ENCODE assay signal across 20 cellular contexts in genomic region chr19:42038675-42039074, GRCh38. TPM values are rescaled to one million over a fixed set of nuclear protein-coding genes. Genes with fewer than 3 reads are reported as not detected.
DNase-seq lines count a peak whose midpoint lies in the region; ATAC-seq, FAIRE-seq and TF ChIP-seq lines count a peak whose summit lies in the region.
"Had no signal": no experiment of that assay in that cellular context is flagged by ENCODE, and none has a peak within 500 bp of the region (broad histone marks: within the 10 kb centered on the region; RNA-seq: fewer than 3 reads in every experiment).

No MANE protein-coding gene starts in this region.

- no peak for DNase-seq in HTR-8/SVneo (ENCODE audit: insufficient read length, low spot score)
- DNase-seq in NCI-H510A (lab: John Stamatoyannopoulos, UW) = peak; percentile 72
- DNase-seq in Right ventricle myocardium inferior (ENCODE audit: missing footprints) = no peak
- DNase-seq in pons (ENCODE audit: low spot score) = peak; percentile 7
- no peak for DNase-seq in activated CD4-positive, alpha-beta T cell treated with anti-CD3 and anti-CD28 coated beads, Interleukin-2, amount 10 ng/mL, durations not matched to agents 7 days and 5 days
- DNase-seq in lower lobe of right lung = no peak
- no peak for DNase-seq in lower leg skin (ENCODE audit: low spot score in 2 of 2)
- DNase-seq in stimulated activated effector memory CD8-positive, alpha-beta T cell treated with anti-CD3 and anti-CD28 coated beads, Interleukin-12 subunit alpha, Interleukin-12 subunit beta, amount 100 ng/mL, for 72 hours (ENCODE audit: low spot score in 2 of 2) = no peak
- DNase-seq: activated CD8-positive, alpha-beta memory T cell treated with anti-CD3 and anti-CD28 coated beads, Interleukin-2, amount 10 ng/mL, durations not matched to agents 7 days and 5 days; activated effector memory CD4-positive, alpha-beta T cell treated with Interleukin-2 at 50 U/mL for 16 hours; Caco-2; foreskin melanocyte; NCI-H1417 treated with DMSO at 0.1 percent for 48 hours; NK-92 treated with Interleukin-12 subunit alpha and Interleukin-12 subunit beta, amount 100 ng/mL, for 24 hours; stimulated activated CD4-positive, alpha-beta T cell treated with anti-CD3 and anti-CD28 coated beads, Interleukin-4, amount 100 ng/mL, for 1 hour; stimulated activated CD8-positive, alpha-beta memory T cell treated with anti-CD3 and anti-CD28 coated beads, Interleukin-4, amount 100 ng/mL, for 48 hours had no signal

- POLR2A ChIA-PET in activated CD4-positive, alpha-beta T cell treated with anti-CD3 and anti-CD28 coated beads, Interleukin-2, amount 10 ng/mL, durations not matched to agents 7 days and 5 days (lab: Charles Lee) = no interaction called here

- no peaks in the 10 kb centered on the region for H3K36me3 Mint-ChIP-seq in activated CD4-positive, alpha-beta T cell treated with anti-CD3 and anti-CD28 coated beads, Interleukin-2, amount 10 ng/mL, durations not matched to agents 7 days and 5 days (ENCODE audit: low read depth)
- no peaks in the 10 kb centered on the region for H3K36me3 Mint-ChIP-seq in stimulated activated effector memory CD8-positive, alpha-beta T cell treated with anti-CD3 and anti-CD28 coated beads, Interleukin-12 subunit alpha, Interleukin-12 subunit beta, amount 100 ng/mL, for 72 hours
- H3K36me3 Mint-ChIP-seq: activated CD8-positive, alpha-beta memory T cell treated with anti-CD3 and anti-CD28 coated beads, Interleukin-2, amount 10 ng/mL, durations not matched to agents 7 days and 5 days; memory B cell had no signal

- no peaks in the 10 kb centered on the region for H3K4me1 ChIP-seq in lower lobe of right lung
- H3K4me1 ChIP-seq: Caco-2 had no signal

- no peaks in the 10 kb centered on the region for H3K36me3 ChIP-seq in lower lobe of right lung

- H3K27me3 ChIP-seq in lower lobe of right lung (ENCODE audit: low read depth) = no peaks in the 10 kb centered on the region

- TF ChIP-seq POLR2A in lower leg skin (IDR thresholded peaks at IDR 0.05) = no peak

- H3K9me3 ChIP-seq in lower lobe of right lung = no peaks in the 10 kb centered on the region
- H3K9me3 ChIP-seq: Caco-2 had no signal

- H3K4me1 Mint-ChIP-seq in activated CD4-positive, alpha-beta T cell treated with anti-CD3 and anti-CD28 coated beads, Interleukin-2, amount 10 ng/mL, durations not matched to agents 7 days and 5 days = peaks cover 8% of the 10 kb centered on the region
- peaks cover 9% of the 10 kb centered on the region for H3K4me1 Mint-ChIP-seq in stimulated activated effector memory CD8-positive, alpha-beta T cell treated with anti-CD3 and anti-CD28 coated beads, Interleukin-12 subunit alpha, Interleukin-12 subunit beta, amount 100 ng/mL, for 72 hours

- intact Hi-C loops in Right ventricle myocardium inferior (cut with DNase I) (loop anchor here (2.0 kb wide), 2 partner anchors 14 to 36 kb away; no protein-coding TSS in a partner anchor), lower lobe of right lung (cut with DNase I) (no loop called here), lower leg skin (cut with DNase I; ENCODE audit: low total_unique reads) (no loop called here)

- H3K4me3 ChIP-seq in lower lobe of right lung (no peak overlapping the region), lower leg skin (ENCODE audit: low read depth, poor library complexity, severe bottlenecking) (no peak overlapping the region)

- H3K27ac Mint-ChIP-seq in activated CD4-positive, alpha-beta T cell treated with anti-CD3 and anti-CD28 coated beads, Interleukin-2, amount 10 ng/mL, durations not matched to agents 7 days and 5 days = no peak overlapping the region
- H3K27ac Mint-ChIP-seq in stimulated activated effector memory CD8-positive, alpha-beta T cell treated with anti-CD3 and anti-CD28 coated beads, Interleukin-12 subunit alpha, Interleukin-12 subunit beta, amount 100 ng/mL, for 72 hours = no peak overlapping the region
- H3K27ac Mint-ChIP-seq: activated CD8-positive, alpha-beta memory T cell treated with anti-CD3 and anti-CD28 coated beads, Interleukin-2, amount 10 ng/mL, durations not matched to agents 7 days and 5 days; memory B cell; T-helper 2 cell treated with Interferon-gamma antibody and Interleukin-4, amounts not matched to agents 5 μg/mL and 100 μg/mL, for 36 hours had no signal

- H3K4me3 Mint-ChIP-seq in activated CD4-positive, alpha-beta T cell treated with anti-CD3 and anti-CD28 coated beads, Interleukin-2, amount 10 ng/mL, durations not matched to agents 7 days and 5 days = no peak overlapping the region
- H3K4me3 Mint-ChIP-seq in stimulated activated effector memory CD8-positive, alpha-beta T cell treated with anti-CD3 and anti-CD28 coated beads, Interleukin-12 subunit alpha, Interleukin-12 subunit beta, amount 100 ng/mL, for 72 hours = no peak overlapping the region
- H3K4me3 Mint-ChIP-seq: activated CD8-positive, alpha-beta memory T cell treated with anti-CD3 and anti-CD28 coated beads, Interleukin-2, amount 10 ng/mL, durations not matched to agents 7 days and 5 days; memory B cell; T-helper 2 cell treated with Interferon-gamma antibody and Interleukin-4, amounts not matched to agents 5 μg/mL and 100 μg/mL, for 36 hours had no signal

- no peak overlapping the region for H3K27ac ChIP-seq in lower lobe of right lung

- ATAC-seq in Right ventricle myocardium inferior (peak; percentile 91), lower lobe of right lung (no peak)
- no peak for ATAC-seq in stimulated activated effector memory CD8-positive, alpha-beta T cell treated with anti-CD3 and anti-CD28 coated beads, Interleukin-12 subunit alpha, Interleukin-12 subunit beta, amount 100 ng/mL, for 72 hours
- ATAC-seq: activated CD8-positive, alpha-beta memory T cell treated with anti-CD3 and anti-CD28 coated beads, Interleukin-2, amount 10 ng/mL, durations not matched to agents 7 days and 5 days had no signal

- 67 to 87% methylated on average over 7 of the region's 7 CpGs for WGBS in lower leg skin, 2 donors

- FAIRE-seq in HTR-8/SVneo (lab: Jason Lieb, UNC) = peak; percentile 9
- FAIRE-seq: endothelial cell of umbilical vein had no signal

- CTCF ChIA-PET in activated CD4-positive, alpha-beta T cell treated with anti-CD3 and anti-CD28 coated beads, Interleukin-2, amount 10 ng/mL, durations not matched to agents 7 days and 5 days (lab: Charles Lee) = interaction anchor here (0.6 to 1.3 kb wide), 2 partner anchors 13 to 155 kb away, joined by 3 to 4 read pairs; no protein-coding TSS in a partner anchor

- H3K9me3 Mint-ChIP-seq in activated CD4-positive, alpha-beta T cell treated with anti-CD3 and anti-CD28 coated beads, Interleukin-2, amount 10 ng/mL, durations not matched to agents 7 days and 5 days = no peaks in the 10 kb centered on the region
- no peaks in the 10 kb centered on the region for H3K9me3 Mint-ChIP-seq in stimulated activated effector memory CD8-positive, alpha-beta T cell treated with anti-CD3 and anti-CD28 coated beads, Interleukin-12 subunit alpha, Interleukin-12 subunit beta, amount 100 ng/mL, for 72 hours
- H3K9me3 Mint-ChIP-seq: memory B cell; T-helper 2 cell treated with Interferon-gamma antibody and Interleukin-4, amounts not matched to agents 5 μg/mL and 100 μg/mL, for 36 hours had no signal

- H3K27me3 Mint-ChIP-seq in activated CD4-positive, alpha-beta T cell treated with anti-CD3 and anti-CD28 coated beads, Interleukin-2, amount 10 ng/mL, durations not matched to agents 7 days and 5 days = no peaks in the 10 kb centered on the region
- H3K27me3 Mint-ChIP-seq: activated CD8-positive, alpha-beta memory T cell treated with anti-CD3 and anti-CD28 coated beads, Interleukin-2, amount 10 ng/mL, durations not matched to agents 7 days and 5 days had no signal

- TF ChIP-seq CTCF in lower lobe of right lung (IDR thresholded peaks at IDR 0.05) (no peak), lower leg skin (IDR thresholded peaks at IDR 0.05) (no peak)

RNA-seq across cellular contexts. Expression of gene GRIK5, which starts 31.3 kb away (rescaled TPM):
- 5.1 TPM for total RNA-seq in Right ventricle myocardium inferior
- under 1 TPM; 0.65 to 0.79 TPM for total RNA-seq in activated CD4-positive, alpha-beta T cell treated with anti-CD3 and anti-CD28 coated beads, Interleukin-2, amount 10 ng/mL, durations not matched to agents 7 days and 5 days
- total RNA-seq in lower lobe of right lung = 0.41 TPM
- 1 to 10 TPM in 1 of 4 donors, under 1 TPM in 3; 0.11 to 1.4 (median 0.82) TPM for total RNA-seq in lower leg skin
- total RNA-seq: HT-29 had no signal

RNA-seq across cellular contexts. Expression of gene ZNF574, which starts 37.3 kb away (rescaled TPM):
- total RNA-seq in Right ventricle myocardium inferior (9.1 TPM), lower lobe of right lung (11.8 TPM), lower leg skin (10 to 100 TPM; 28.4 to 52.1 (median 30.8) TPM)
- total RNA-seq in activated CD4-positive, alpha-beta T cell treated with anti-CD3 and anti-CD28 coated beads, Interleukin-2, amount 10 ng/mL, durations not matched to agents 7 days and 5 days = 10 to 100 TPM; 14.1 to 15.8 TPM

RNA-seq across cellular contexts. Expression of gene ATP1A3, which starts 44.6 kb away (rescaled TPM):
- total RNA-seq in Right ventricle myocardium inferior (342 TPM), lower lobe of right lung (0.97 TPM), lower leg skin (not detected)
- total RNA-seq in activated CD4-positive, alpha-beta T cell treated with anti-CD3 and anti-CD28 coated beads, Interleukin-2, amount 10 ng/mL, durations not matched to agents 7 days and 5 days = 1 to 10 TPM; 1.9 to 2.0 TPM

Comparison
In these comparisons a context has a peak if more than half of its experiments do, and no peak if none do; other contexts are left out.
1. DNase-seq: peak in NCI-H510A (single experiment) and pons (single experiment); none in HTR-8/SVneo (single experiment), Right ventricle myocardium inferior (single experiment), activated CD4-positive, alpha-beta T cell treated with anti-CD3 and anti-CD28 coated beads, Interleukin-2, amount 10 ng/mL, durations not matched to agents 7 days and 5 days (single experiment), lower lobe of right lung (single experiment), lower leg skin (0 of 2) and stimulated activated effector memory CD8-positive, alpha-beta T cell treated with anti-CD3 and anti-CD28 coated beads, Interleukin-12 subunit alpha, Interleukin-12 subunit beta, amount 100 ng/mL, for 72 hours (0 of 2).
2. RNA of gene ATP1A3, which starts 44.6 kb away (total RNA-seq): 342 TPM in Right ventricle myocardium inferior (single experiment); 1.9 to 2.0 TPM in activated CD4-positive, alpha-beta T cell treated with anti-CD3 and anti-CD28 coated beads, Interleukin-2, amount 10 ng/mL, durations not matched to agents 7 days and 5 days, 0.97 TPM in lower lobe of right lung (single experiment) and not detected in lower leg skin; every median in the first group is over 100 times any median in the second.